Comparison of ENCODE assay signal across 9 cellular contexts in genomic region chr14:61280526-61281185, GRCh38. TPM values are rescaled to one million over a fixed set of nuclear protein-coding genes. Genes with fewer than 3 reads are reported as not detected.
DNase-seq lines count a peak whose midpoint lies in the region; ATAC-seq and TF ChIP-seq lines count a peak whose summit lies in the region.
"Had no signal": no experiment of that assay in that cellular context is flagged by ENCODE, and none has a peak within 500 bp of the region (broad histone marks: within the 10 kb centered on the region; RNA-seq: fewer than 3 reads in every experiment).

No MANE protein-coding gene starts in this region.

- TF ChIP-seq CTCF in GM12864 (IDR thresholded peaks at IDR 0.05; ENCODE audit: low read depth, low read length, missing control alignments) = peak; percentile 49
- TF ChIP-seq CTCF in parathyroid adenoma (IDR thresholded peaks at IDR 0.05) = peak; percentile 71
- peak in 5 of 6 experiments; percentile 24 to 56 (median 33) for TF ChIP-seq CTCF in thyroid gland (IDR thresholded peaks at IDR 0.05)

- H3K9ac ChIP-seq in parathyroid adenoma = peak overlapping the region; percentile 92

- DNase-seq in GM12864 (ENCODE audit: low read depth) (no peak), NCI-H69 (lab: John Stamatoyannopoulos, UW) (peak; percentile 80), germinal center (ENCODE audit: low spot score) (peak; percentile 65), thyroid gland (peak; percentile 69 to 73), RKO (ENCODE audit: low spot score) (no peak)
- DNase-seq in activated effector memory CD4-positive, alpha-beta T cell treated with anti-CD3 and anti-CD28 coated beads, Interleukin-2, amount 50 U/mL, for 16 hours = peak; percentile 92

- H3K4me1 ChIP-seq in parathyroid adenoma (peaks cover 7% of the 10 kb centered on the region), thyroid gland (peaks cover 0 to 23% of the 10 kb centered on the region in 2 donors)

- H3K79me2 ChIP-seq in parathyroid adenoma = peaks cover 15% of the 10 kb centered on the region

- intact Hi-C loops in thyroid gland (cut with DNase I) = no loop called here

- TF ChIP-seq POLR2A in thyroid gland (IDR thresholded peaks at IDR 0.05) = peak in 1 of 2 donors; percentile 65

- H3K27me3 ChIP-seq in parathyroid adenoma (ENCODE audit: control insufficient read depth, insufficient read depth, low read length) (no peaks in the 10 kb centered on the region), thyroid gland (no peaks in the 10 kb centered on the region)

- H3K9me3 ChIP-seq in parathyroid adenoma (ENCODE audit: control insufficient read depth, low read length) = no peaks in the 10 kb centered on the region
- no peaks in the 10 kb centered on the region for H3K9me3 ChIP-seq in thyroid gland

- ATAC-seq in GM18861 (IDR thresholded peaks at IDR 0.05; ENCODE audit: unreplicated experiment) = no peak

- peak overlapping the region; percentile 96 for H3K4me2 ChIP-seq in parathyroid adenoma (ENCODE audit: low read length)

- peak overlapping the region; percentile 91 for H2AFZ ChIP-seq in parathyroid adenoma

- peak overlapping the region; percentile 98 for H3K27ac ChIP-seq in parathyroid adenoma
- peak overlapping the region; percentile 82 to 99 (median 98) for H3K27ac ChIP-seq in thyroid gland

- H3K4me3 ChIP-seq in GM12864 (ENCODE audit: low read depth, low read length) (peak overlapping the region; percentile 49), parathyroid adenoma (ENCODE audit: low read depth, low read length) (peak overlapping the region; percentile 82), thyroid gland (replicated peaks in 1 of 3) (peak overlapping the region; percentile 6 to 67 (median 57))

- WGBS in thyroid gland, 2 donors = 0% methylated on average over 29 of the region's 81 CpGs; no CpG with 5 or more reads in 1 of the 2 donors

- H3K36me3 ChIP-seq in parathyroid adenoma (ENCODE audit: control insufficient read depth, insufficient read depth, low read length) (no peaks in the 10 kb centered on the region), thyroid gland (no peaks in the 10 kb centered on the region)

RNA-seq across cellular contexts. Expression of gene TMEM30B, which starts 0.5 kb away (rescaled TPM):
- 100 to 1,000 TPM in 3 of 4 donors, 10 to 100 TPM in 1; 91.0 to 153 (median 124) TPM for total RNA-seq in thyroid gland
- total RNA-seq: M059J had no signal

RNA-seq across cellular contexts. Expression of gene PRKCH, which starts 40.7 kb away (rescaled TPM):
- 10 to 100 TPM; 34.0 to 68.7 (median 49.8) TPM for total RNA-seq in thyroid gland

Comparison
In these comparisons a context has a peak if more than half of its experiments do, and no peak if none do; other contexts are left out.
1. DNase-seq: peak in NCI-H69 (single experiment), activated effector memory CD4-positive, alpha-beta T cell treated with anti-CD3 and anti-CD28 coated beads, Interleukin-2, amount 50 U/mL, for 16 hours (single experiment), germinal center (single experiment) and thyroid gland (2 of 2); none in GM12864 (single experiment) and RKO (single experiment).
2. Peak in every context shown above with its lines, with median percentiles within 50 percentile points of each other: H3K4me3 ChIP-seq and CTCF ChIP-seq.